In genomic region chr3:175932586-175932985, GRCh38 we compare ENCODE assay signal across 21 cellular contexts.
DNase-seq lines count a peak whose midpoint lies in the region; TF ChIP-seq lines count a peak whose summit lies in the region.
"Had no signal": no experiment of that assay in that cellular context is flagged by ENCODE, and none has a peak within 500 bp of the region (broad histone marks: within the 10 kb centered on the region; RNA-seq: fewer than 3 reads in every experiment).

No MANE protein-coding gene starts in this region.

- no peaks in the 10 kb centered on the region for H3K4me1 Mint-ChIP-seq in activated CD4-positive, alpha-beta T cell treated with anti-CD3 and anti-CD28 coated beads, Interleukin-2, amount 10 ng/mL, durations not matched to agents 7 days and 5 days
- H3K4me1 Mint-ChIP-seq: T-helper 17 cell had no signal

- H3K4me1 ChIP-seq in adipocyte (ENCODE audit: control insufficient read depth, insufficient read depth, low read length) (no peaks in the 10 kb centered on the region), fibroblast of lung (ENCODE audit: control insufficient read depth, extremely low read depth, insufficient read depth, low read length) (no peaks in the 10 kb centered on the region)
- H3K4me1 ChIP-seq: lower lobe of right lung had no signal

- H3K4me3 ChIP-seq in adipocyte (ENCODE audit: low read length) (no peak overlapping the region), fibroblast of lung (replicated peaks in 1 of 4; ENCODE audit: control extremely low read depth in 1 of 4, insufficient read depth in 1 of 4, low read depth in 3 of 4, low read length in 4 of 4) (no peak overlapping the region)
- H3K4me3 ChIP-seq: lower lobe of right lung had no signal

- H3K36me3 ChIP-seq in adipocyte (ENCODE audit: control insufficient read depth, insufficient read depth, low read length, severe bottlenecking) (no peaks in the 10 kb centered on the region), fibroblast of lung (ENCODE audit: control insufficient read depth, insufficient read depth, low read length) (no peaks in the 10 kb centered on the region)
- H3K36me3 ChIP-seq: lower lobe of right lung, WERI-Rb-1 had no signal

- H3K36me3 Mint-ChIP-seq in activated CD4-positive, alpha-beta T cell treated with anti-CD3 and anti-CD28 coated beads, Interleukin-2, amount 10 ng/mL, durations not matched to agents 7 days and 5 days (ENCODE audit: low read depth) = no peaks in the 10 kb centered on the region

- H2AFZ ChIP-seq in fibroblast of lung (ENCODE audit: low read length) = no peak overlapping the region

- DNase-seq in EL (peak; percentile 4), adipocyte (ENCODE audit: low read depth) (peak; percentile 6), fibroblast of lung (ENCODE audit: low read depth in 2 of 2) (peak; percentile 33 to 45), renal cortical epithelial cell (ENCODE audit: low read depth) (peak; percentile 62), NCI-H1417 treated with DMSO at 0.1 percent for 48 hours (lab: John Stamatoyannopoulos, UW) (no peak), NCI-H2171 (lab: John Stamatoyannopoulos, UW) (no peak)
- no peak for DNase-seq in activated CD4-positive, alpha-beta T cell treated with anti-CD3 and anti-CD28 coated beads, Interleukin-2, amount 10 ng/mL, durations not matched to agents 7 days and 5 days
- DNase-seq: activated CD4-positive, alpha-beta T cell treated with anti-CD3 and anti-CD28 coated beads, Interleukin-2, amount 50 U/mL, for 4 hours; activated CD8-positive, alpha-beta memory T cell treated with anti-CD3 and anti-CD28 coated beads, Interleukin-2, amount 50 U/mL, for 48 hours; CD4-positive, alpha-beta T cell; foreskin melanocyte; hippocampal formation; lower lobe of right lung; NCI-H1105 treated with DMSO at 0.1 percent for 48 hours; NCI-H2081 treated with DMSO at 0.1 percent for 48 hours; NCI-H510A; stimulated activated CD4-positive, alpha-beta T cell treated with anti-CD3 and anti-CD28 coated beads, Interleukin-1b, Interleukin-23, amount 100 ng/mL, for 48 hours; T-helper 17 cell; WERI-Rb-1 had no signal

- H3K4me3 Mint-ChIP-seq in activated CD4-positive, alpha-beta T cell treated with anti-CD3 and anti-CD28 coated beads, Interleukin-2, amount 10 ng/mL, durations not matched to agents 7 days and 5 days = no peak overlapping the region
- H3K4me3 Mint-ChIP-seq: CD4-positive, alpha-beta T cell; dendritic cell treated with granulocyte-macrophage colony-stimulating factor and Interleukin-4, amounts not matched to agents 40 ng/mL and 50 ng/mL, for 4 days; T-helper 17 cell had no signal

- H3K27me3 ChIP-seq in adipocyte (replicated peaks; ENCODE audit: control insufficient read depth, insufficient read depth, low read length) (no peaks in the 10 kb centered on the region), fibroblast of lung (ENCODE audit: control insufficient read depth, insufficient read depth, low read length) (no peaks in the 10 kb centered on the region)

- CTCF ChIA-PET in activated CD4-positive, alpha-beta T cell treated with anti-CD3 and anti-CD28 coated beads, Interleukin-2, amount 10 ng/mL, durations not matched to agents 7 days and 5 days (lab: Charles Lee) = no interaction called here

- no peak overlapping the region for H3K4me2 ChIP-seq in fibroblast of lung (ENCODE audit: extremely low read depth, insufficient read depth, low read length)

- H3K9me3 ChIP-seq in adipocyte (ENCODE audit: control insufficient read depth, low read length) (no peaks in the 10 kb centered on the region), fibroblast of lung (ENCODE audit: control insufficient read depth, insufficient read depth, low read depth, low read length) (no peaks in the 10 kb centered on the region)
- H3K9me3 ChIP-seq: lower lobe of right lung had no signal

- no peaks in the 10 kb centered on the region for H3K27me3 Mint-ChIP-seq in activated CD4-positive, alpha-beta T cell treated with anti-CD3 and anti-CD28 coated beads, Interleukin-2, amount 10 ng/mL, durations not matched to agents 7 days and 5 days
- H3K27me3 Mint-ChIP-seq: CD4-positive, alpha-beta T cell; dendritic cell treated with granulocyte-macrophage colony-stimulating factor and Interleukin-4, amounts not matched to agents 40 ng/mL and 50 ng/mL, for 4 days; progenitor cell of endocrine pancreas; T-helper 17 cell had no signal

- no peaks in the 10 kb centered on the region for H3K79me2 ChIP-seq in fibroblast of lung (ENCODE audit: control insufficient read depth, insufficient read depth, low read length)

- H3K27ac ChIP-seq in fibroblast of lung (ENCODE audit: insufficient read depth, low read length) = no peak overlapping the region
- H3K27ac ChIP-seq: lower lobe of right lung, WERI-Rb-1 had no signal

- TF ChIP-seq CTCF in fibroblast of lung (conservative IDR thresholded peaks at IDR 0.05 in 1 of 2, IDR thresholded peaks at IDR 0.05 in 1 of 2; ENCODE audit: low read depth in 1 of 2, low read length in 2 of 2) = no peak

- H3K9ac ChIP-seq in adipocyte (ENCODE audit: low read length) (no peak overlapping the region), fibroblast of lung (ENCODE audit: insufficient read depth, low read length) (no peak overlapping the region)

- POLR2A ChIA-PET in activated CD4-positive, alpha-beta T cell treated with anti-CD3 and anti-CD28 coated beads, Interleukin-2, amount 10 ng/mL, durations not matched to agents 7 days and 5 days (lab: Charles Lee) = no interaction called here

- H3K27ac Mint-ChIP-seq in activated CD4-positive, alpha-beta T cell treated with anti-CD3 and anti-CD28 coated beads, Interleukin-2, amount 10 ng/mL, durations not matched to agents 7 days and 5 days = no peak overlapping the region
- H3K27ac Mint-ChIP-seq: CD4-positive, alpha-beta T cell; dendritic cell treated with granulocyte-macrophage colony-stimulating factor and Interleukin-4, amounts not matched to agents 40 ng/mL and 50 ng/mL, for 4 days; progenitor cell of endocrine pancreas; T-helper 17 cell had no signal

- peaks cover 6% of the 10 kb centered on the region for H3K9me3 Mint-ChIP-seq in activated CD4-positive, alpha-beta T cell treated with anti-CD3 and anti-CD28 coated beads, Interleukin-2, amount 10 ng/mL, durations not matched to agents 7 days and 5 days

- no peaks in the 10 kb centered on the region for H4K20me1 ChIP-seq in fibroblast of lung (ENCODE audit: control insufficient read depth, extremely low read depth, insufficient read depth, low read length)

Comparison
In these comparisons a context has a peak if more than half of its experiments do, and no peak if none do; other contexts are left out.
1. DNase-seq: peak in EL (single experiment), adipocyte (single experiment), fibroblast of lung (2 of 2) and renal cortical epithelial cell (single experiment); none in NCI-H1417 treated with DMSO at 0.1 percent for 48 hours (single experiment), NCI-H2171 (single experiment) and activated CD4-positive, alpha-beta T cell treated with anti-CD3 and anti-CD28 coated beads, Interleukin-2, amount 10 ng/mL, durations not matched to agents 7 days and 5 days (single experiment).